ENCODE assay signal across 12 cellular contexts in the genomic region with DNA sequence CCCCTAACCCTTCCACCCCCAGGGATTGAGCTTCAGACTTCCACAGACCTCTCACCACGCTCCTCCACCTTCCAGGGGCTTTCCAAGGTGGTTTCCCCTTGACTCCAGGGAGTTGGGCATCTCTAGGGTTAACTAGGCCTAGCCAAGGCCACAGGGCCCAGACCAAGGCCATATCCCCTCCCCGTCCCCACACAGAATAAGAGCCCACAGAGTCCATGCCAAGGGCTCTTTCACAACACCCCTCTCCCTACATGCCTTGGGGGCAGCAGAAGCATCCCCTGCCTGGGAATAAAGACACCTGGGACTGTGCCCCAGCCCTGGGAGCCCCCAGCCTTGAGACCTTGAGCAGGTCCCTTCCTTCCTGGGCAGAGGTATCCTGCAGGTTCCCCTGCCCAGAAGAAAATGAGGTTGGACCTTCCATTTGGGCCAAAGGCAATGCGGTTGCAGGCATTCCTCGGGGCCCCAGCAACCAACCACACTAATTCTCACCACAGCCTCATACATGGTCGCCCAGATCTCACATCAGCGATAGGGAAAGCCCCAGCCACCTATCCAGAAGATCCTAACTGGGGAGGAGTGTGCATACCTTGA. TPM values are rescaled to one million over a fixed set of nuclear protein-coding genes. Genes with fewer than 3 reads are reported as not detected.
A peak's percentile ranks its signal among the peaks of the same experiment; 100 is the strongest.
DNase-seq lines count a peak whose midpoint lies in the region; ATAC-seq and TF ChIP-seq lines count a peak whose summit lies in the region.
"Had no signal": no experiment of that assay in that cellular context is flagged by ENCODE, and none has a peak within 500 bp of the region (broad histone marks: within the 10 kb centered on the region; RNA-seq: fewer than 3 reads in every experiment).

No MANE protein-coding gene starts in this region.

- no peaks in the 10 kb centered on the region for H3K9me3 Mint-ChIP-seq in activated CD4-positive, alpha-beta T cell treated with anti-CD3 and anti-CD28 coated beads, Interleukin-2, amount 10 ng/mL, durations not matched to agents 7 days and 5 days
- no peaks in the 10 kb centered on the region for H3K9me3 Mint-ChIP-seq in activated B cell treated with CpG ODN at 0.5 μM for 24 hours
- no peaks in the 10 kb centered on the region for H3K9me3 Mint-ChIP-seq in stimulated activated naive B cell treated with anti-CD40 and anti-IgM and Interleukin-4, amounts not matched to agents 10 μg/mL and 1 μg/mL and 100 μg/mL, for 72 hours

- peak overlapping the region; percentile 75; the same call in 1 of the 2 replicates for H3K4me3 ChIP-seq in iPS-18c (ENCODE audit: insufficient read depth, low read depth, low read length)

- no peak for DNase-seq in activated CD4-positive, alpha-beta T cell treated with anti-CD3 and anti-CD28 coated beads, Interleukin-2, amount 10 ng/mL, durations not matched to agents 7 days and 5 days
- DNase-seq in activated CD4-positive, alpha-beta T cell treated with anti-CD3 and anti-CD28 coated beads, Interleukin-2, amount 50 U/mL, for 1 hour: no peak
- no peak for DNase-seq in activated B cell treated with CpG ODN at 0.5 μM for 24 hours
- DNase-seq in stimulated activated naive B cell treated with anti-CD40 and anti-IgM and Interleukin-4, amounts not matched to agents 10 μg/mL and 1 μg/mL and 100 μg/mL, for 72 hours: no peak
- DNase-seq in central memory CD4-positive, alpha-beta T cell: no peak
- no peak for DNase-seq in stimulated activated naive CD4-positive, alpha-beta T cell (lab: John Stamatoyannopoulos, UW)
- DNase-seq: ACHN; midbrain; NCI-H774; stimulated activated CD4-positive, alpha-beta T cell treated with anti-CD3 and anti-CD28 coated beads, Interleukin-1b, Interleukin-23, amount 100 ng/mL, for 48 hours had no signal

- H3K36me3 Mint-ChIP-seq in activated CD4-positive, alpha-beta T cell treated with anti-CD3 and anti-CD28 coated beads, Interleukin-2, amount 10 ng/mL, durations not matched to agents 7 days and 5 days (ENCODE audit: low read depth): no peaks in the 10 kb centered on the region
- no peaks in the 10 kb centered on the region for H3K36me3 Mint-ChIP-seq in activated B cell treated with CpG ODN at 0.5 μM for 24 hours (ENCODE audit: low read depth)
- H3K36me3 Mint-ChIP-seq in stimulated activated naive B cell treated with anti-CD40 and anti-IgM and Interleukin-4, amounts not matched to agents 10 μg/mL and 1 μg/mL and 100 μg/mL, for 72 hours: no peaks in the 10 kb centered on the region

- no peak overlapping the region for H3K27ac Mint-ChIP-seq in activated CD4-positive, alpha-beta T cell treated with anti-CD3 and anti-CD28 coated beads, Interleukin-2, amount 10 ng/mL, durations not matched to agents 7 days and 5 days
- H3K27ac Mint-ChIP-seq in activated B cell treated with CpG ODN at 0.5 μM for 24 hours: peak overlapping the region; percentile 74
- H3K27ac Mint-ChIP-seq in stimulated activated naive B cell treated with anti-CD40 and anti-IgM and Interleukin-4, amounts not matched to agents 10 μg/mL and 1 μg/mL and 100 μg/mL, for 72 hours: peak overlapping the region; percentile 74

- intact Hi-C loops in activated B cell treated with CpG ODN at 0.5 μM for 24 hours (cut with micrococcal nuclease): loop anchor here (2.0 to 5.0 kb wide), 3 partner anchors 15 to 125 kb away; a partner anchor contains a TSS

- H3K27me3 Mint-ChIP-seq in activated CD4-positive, alpha-beta T cell treated with anti-CD3 and anti-CD28 coated beads, Interleukin-2, amount 10 ng/mL, durations not matched to agents 7 days and 5 days: peaks cover 2% of the 10 kb centered on the region
- H3K27me3 Mint-ChIP-seq in activated B cell treated with CpG ODN at 0.5 μM for 24 hours: peaks cover 3% of the 10 kb centered on the region
- H3K27me3 Mint-ChIP-seq in stimulated activated naive B cell treated with anti-CD40 and anti-IgM and Interleukin-4, amounts not matched to agents 10 μg/mL and 1 μg/mL and 100 μg/mL, for 72 hours: peaks cover 9 to 34% of the 10 kb centered on the region in 2 donors

- H3K4me3 Mint-ChIP-seq in activated CD4-positive, alpha-beta T cell treated with anti-CD3 and anti-CD28 coated beads, Interleukin-2, amount 10 ng/mL, durations not matched to agents 7 days and 5 days: peak overlapping the region; percentile 82
- peak overlapping the region; percentile 85 for H3K4me3 Mint-ChIP-seq in activated B cell treated with CpG ODN at 0.5 μM for 24 hours
- peak overlapping the region in 1 of 2 donors; percentile 70 for H3K4me3 Mint-ChIP-seq in stimulated activated naive B cell treated with anti-CD40 and anti-IgM and Interleukin-4, amounts not matched to agents 10 μg/mL and 1 μg/mL and 100 μg/mL, for 72 hours

- no peaks in the 10 kb centered on the region for H3K9me3 ChIP-seq in iPS-18c (ENCODE audit: control insufficient read depth, insufficient read depth, low read length)

- peaks cover 35% of the 10 kb centered on the region for H3K4me1 Mint-ChIP-seq in activated CD4-positive, alpha-beta T cell treated with anti-CD3 and anti-CD28 coated beads, Interleukin-2, amount 10 ng/mL, durations not matched to agents 7 days and 5 days
- H3K4me1 Mint-ChIP-seq in activated B cell treated with CpG ODN at 0.5 μM for 24 hours: peaks cover 41% of the 10 kb centered on the region
- peaks cover 29 to 44% of the 10 kb centered on the region in 2 donors for H3K4me1 Mint-ChIP-seq in stimulated activated naive B cell treated with anti-CD40 and anti-IgM and Interleukin-4, amounts not matched to agents 10 μg/mL and 1 μg/mL and 100 μg/mL, for 72 hours

- no peak for TF ChIP-seq CTCF in activated B cell treated with CpG ODN at 0.5 μM for 24 hours (IDR thresholded peaks at IDR 0.05)

- POLR2A ChIA-PET in activated CD4-positive, alpha-beta T cell treated with anti-CD3 and anti-CD28 coated beads, Interleukin-2, amount 10 ng/mL, durations not matched to agents 7 days and 5 days (lab: Charles Lee): no interaction called here
- POLR2A ChIA-PET in activated B cell treated with CpG ODN at 0.5 μM for 24 hours (lab: Charles Lee): interaction anchor here (1.1 to 1.9 kb wide), 4 partner anchors 10 to 21 kb away, joined by 3 to 11 read pairs (median 4); no protein-coding TSS in a partner anchor

- no peak for ATAC-seq in activated B cell treated with CpG ODN at 0.5 μM for 24 hours (ENCODE audit: low read depth)
- peak in 1 of 2 donors; percentile 12 for ATAC-seq in stimulated activated naive B cell treated with anti-CD40 and anti-IgM and Interleukin-4, amounts not matched to agents 10 μg/mL and 1 μg/mL and 100 μg/mL, for 72 hours (replicated peaks)
- ATAC-seq in GM18909 (IDR thresholded peaks at IDR 0.05; ENCODE audit: poor library complexity, unreplicated experiment): no peak

- CTCF ChIA-PET in activated CD4-positive, alpha-beta T cell treated with anti-CD3 and anti-CD28 coated beads, Interleukin-2, amount 10 ng/mL, durations not matched to agents 7 days and 5 days (lab: Charles Lee): interaction anchor here (0.7 to 3.0 kb wide), 12 partner anchors 8 to 117 kb away, joined by 3 to 13 read pairs (median 3); no protein-coding TSS in a partner anchor
- CTCF ChIA-PET in activated B cell treated with CpG ODN at 0.5 μM for 24 hours (lab: Charles Lee): interaction anchor here (0.9 to 1.6 kb wide), 3 partner anchors 8 to 72 kb away, joined by 3 to 4 read pairs (median 3); no protein-coding TSS in a partner anchor

RNA-seq across cellular contexts. Expression of a gene that starts 1.8 kb away (rescaled TPM):
- 10 to 100 TPM; 55.8 to 62.3 TPM for total RNA-seq in activated CD4-positive, alpha-beta T cell treated with anti-CD3 and anti-CD28 coated beads, Interleukin-2, amount 10 ng/mL, durations not matched to agents 7 days and 5 days
- 22.2 and 23.9 TPM in 2 replicates for total RNA-seq in activated B cell treated with CpG ODN at 0.5 μM for 24 hours

RNA-seq across cellular contexts. Expression of a gene that starts 38.1 kb away (rescaled TPM):
- 10 to 100 TPM; 11.3 to 11.9 TPM for total RNA-seq in activated CD4-positive, alpha-beta T cell treated with anti-CD3 and anti-CD28 coated beads, Interleukin-2, amount 10 ng/mL, durations not matched to agents 7 days and 5 days
- 4.5 and 5.6 TPM in 2 replicates for total RNA-seq in activated B cell treated with CpG ODN at 0.5 μM for 24 hours
